1 cellular context compared by ENCODE assay signal in the genomic region with DNA sequence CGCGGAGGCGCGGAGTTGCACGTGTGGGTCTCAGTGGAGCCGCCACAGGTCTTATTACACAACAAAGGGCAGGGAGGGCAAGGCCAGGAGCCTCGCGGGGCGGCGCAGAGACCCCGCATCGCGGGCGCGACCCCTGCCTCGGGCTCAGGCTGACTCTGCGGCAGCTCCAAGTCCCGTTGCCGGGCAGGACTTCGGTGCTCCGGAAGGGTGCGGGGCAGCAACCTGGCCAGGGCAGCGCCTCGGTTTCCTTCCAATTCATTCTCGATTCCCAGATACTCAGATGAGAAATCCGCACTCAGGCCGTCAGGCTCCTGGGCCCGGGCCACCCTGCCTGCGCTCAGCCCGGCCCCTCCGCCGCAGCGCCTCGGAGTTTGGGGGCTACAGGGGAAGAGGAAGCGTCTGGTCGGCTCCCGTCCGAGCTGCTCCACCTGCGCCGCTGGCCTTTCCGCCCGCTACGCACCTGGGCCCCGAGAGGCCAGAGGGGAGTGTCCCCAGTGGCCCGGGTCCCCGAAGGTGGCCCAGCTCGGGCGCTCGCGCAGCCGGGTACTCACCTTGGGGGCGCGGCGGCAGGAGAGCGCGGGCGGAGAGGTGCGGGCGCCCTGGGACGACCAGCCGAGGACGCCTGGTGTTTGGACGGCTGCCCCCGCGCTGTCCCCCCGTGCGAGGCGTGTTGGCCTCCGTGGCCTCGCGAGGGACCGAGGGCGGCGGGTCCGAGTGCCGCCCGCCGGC.
A peak's percentile ranks its signal among the peaks of the same experiment; 100 is the strongest.
TF ChIP-seq lines count a peak whose summit lies in the region.

No MANE protein-coding gene starts in this region.

TF ChIP-seq in H1, 55 proteins besides CTCF, POLR2A, EP300 and RAD21:
- TF ChIP-seq RNF2 (IDR thresholded peaks at IDR 0.05; ENCODE audit: borderline replicate concordance, low read depth, low read length, missing control alignments, poor library complexity, severe bottlenecking) (peak; percentile 48), SAP30 (IDR thresholded peaks at IDR 0.05; ENCODE audit: insufficient read depth, insufficient replicate concordance, low read length) (no peak), EZH2 (IDR thresholded peaks at IDR 0.05; ENCODE audit: low read depth, low read length, severe bottlenecking) (peak; percentile 95), SUZ12 (IDR thresholded peaks at IDR 0.05; ENCODE audit: low read length) (peak; percentile 91), CEBPB (IDR thresholded peaks at IDR 0.05; ENCODE audit: low read depth, low read length) (no peak), SIX5 (IDR thresholded peaks at IDR 0.05; ENCODE audit: low read depth, low read length) (no peak)
- TF ChIP-seq, protein P1, sequence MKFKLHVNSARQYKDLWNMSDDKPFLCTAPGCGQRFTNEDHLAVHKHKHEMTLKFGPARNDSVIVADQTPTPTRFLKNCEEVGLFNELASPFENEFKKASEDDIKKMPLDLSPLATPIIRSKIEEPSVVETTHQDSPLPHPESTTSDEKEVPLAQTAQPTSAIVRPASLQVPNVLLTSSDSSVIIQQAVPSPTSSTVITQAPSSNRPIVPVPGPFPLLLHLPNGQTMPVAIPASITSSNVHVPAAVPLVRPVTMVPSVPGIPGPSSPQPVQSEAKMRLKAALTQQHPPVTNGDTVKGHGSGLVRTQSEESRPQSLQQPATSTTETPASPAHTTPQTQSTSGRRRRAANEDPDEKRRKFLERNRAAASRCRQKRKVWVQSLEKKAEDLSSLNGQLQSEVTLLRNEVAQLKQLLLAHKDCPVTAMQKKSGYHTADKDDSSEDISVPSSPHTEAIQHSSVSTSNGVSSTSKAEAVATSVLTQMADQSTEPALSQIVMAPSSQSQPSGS (IDR thresholded peaks at IDR 0.05; ENCODE audit: low read length) = no peak
